In the genomic region with DNA sequence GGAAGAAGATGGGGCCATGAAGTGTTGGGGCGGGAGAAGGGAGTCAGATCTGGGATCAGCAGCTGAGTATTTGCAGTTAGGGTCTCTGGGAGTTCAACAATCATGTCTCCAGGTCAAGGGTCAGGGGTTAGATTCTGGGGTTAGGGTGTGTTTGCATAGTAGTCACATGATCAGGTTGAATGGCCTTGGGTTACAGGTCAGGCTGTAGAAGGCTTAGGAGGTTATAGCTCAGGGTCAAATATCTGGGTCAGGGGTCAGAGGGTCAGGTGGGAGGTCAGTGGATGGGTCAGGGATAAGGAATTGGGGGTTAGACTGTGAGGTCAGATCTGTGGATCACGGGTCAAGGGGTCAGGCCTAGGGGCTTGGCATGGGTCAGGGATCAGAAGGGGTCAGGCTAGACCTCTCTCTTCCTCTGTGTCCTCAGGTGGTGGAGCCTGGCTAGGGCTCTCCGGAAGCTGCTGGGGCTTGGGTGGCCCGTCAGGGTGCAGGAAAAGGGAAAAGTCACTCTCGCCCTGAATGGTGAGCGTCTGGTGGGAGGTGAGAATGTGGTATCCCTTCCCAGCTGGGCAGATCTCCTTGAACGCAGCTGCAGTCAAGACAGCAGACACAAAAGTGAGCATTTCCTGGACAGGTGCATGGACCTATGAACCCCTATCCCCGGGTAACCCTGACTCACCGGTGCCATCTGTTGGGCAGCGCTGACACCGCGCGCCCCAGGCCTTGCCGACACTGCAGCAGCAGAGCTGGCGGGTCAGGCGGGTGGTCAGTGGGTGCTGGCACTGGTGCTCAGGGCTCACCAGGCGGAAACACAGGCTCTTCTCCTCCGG, we compare ENCODE assay signal across 8 cellular contexts. TPM values are rescaled to one million over a fixed set of nuclear protein-coding genes. Genes with fewer than 3 reads are reported as not detected.
DNase-seq lines count a peak whose midpoint lies in the region; ATAC-seq and TF ChIP-seq lines count a peak whose summit lies in the region.

No MANE protein-coding gene starts in this region.

- TF ChIP-seq CTCF in GM12875 (IDR thresholded peaks at IDR 0.05; ENCODE audit: borderline replicate concordance, insufficient read depth, low read depth, low read length) = peak; percentile 86

- DNase-seq in A172 (ENCODE audit: low spot score) (peak; percentile 48), LoVo (ENCODE audit: low spot score) (peak; percentile 54), T-helper 17 cell (peak; percentile 44 to 61 (median 48)), cerebellar cortex (ENCODE audit: low spot score) (peak; percentile 44), myocyte (ENCODE audit: low read depth) (peak; percentile 61)

- peaks cover 5% of the 10 kb centered on the region for H3K36me3 Mint-ChIP-seq in T-helper 17 cell (ENCODE audit: low read depth)

- peak; percentile 48 for ATAC-seq in T-helper 17 cell
- ATAC-seq in HG03378 (IDR thresholded peaks at IDR 0.05; ENCODE audit: unreplicated experiment) = no peak
- ATAC-seq in GM19397 (IDR thresholded peaks at IDR 0.05; ENCODE audit: unreplicated experiment) = no peak

- H3K9me3 ChIP-seq in T-helper 17 cell (ENCODE audit: control insufficient read depth, low read length, poor library complexity, severe bottlenecking) = no peaks in the 10 kb centered on the region

- H3K27me3 Mint-ChIP-seq in T-helper 17 cell = no peaks in the 10 kb centered on the region

- peak overlapping the region; percentile 76 for H3K4me3 Mint-ChIP-seq in T-helper 17 cell

- no peak overlapping the region for H3K4me3 ChIP-seq in GM12875 (ENCODE audit: low read depth, low read length)

- peak overlapping the region; percentile 90 for H3K27ac Mint-ChIP-seq in T-helper 17 cell

- peaks cover 55% of the 10 kb centered on the region for H3K4me1 Mint-ChIP-seq in T-helper 17 cell

RNA-seq across cellular contexts. Expression of a gene that starts 6.4 kb away (rescaled TPM):
- total RNA-seq in A172 (2014; rRNA removed; shearing (Covaris generic)) = 13.2 and 25.6 TPM in 2 replicates
- total RNA-seq in T-helper 17 cell (100 to 1,000 TPM; 123 to 187 TPM), myocyte (26.4 and 27.5 TPM in 2 replicates)
- 15.2 TPM for polyA plus RNA-seq in myocyte (2012)

RNA-seq across cellular contexts. Expression of a gene that starts 18.5 kb away (rescaled TPM):
- 46.9 and 57.0 TPM in 2 replicates for total RNA-seq in A172 (2014; rRNA removed; shearing (Covaris generic))
- total RNA-seq in T-helper 17 cell (10 to 100 TPM; 30.3 to 39.0 TPM), myocyte (41.4 and 42.4 TPM in 2 replicates)
- 73.1 TPM for polyA plus RNA-seq in myocyte (2012)

RNA-seq across cellular contexts. Expression of a gene that starts 20.6 kb away (rescaled TPM):
- total RNA-seq in A172 (2014; rRNA removed; shearing (Covaris generic)) = 39.2 and 62.8 TPM in 2 replicates
- total RNA-seq in T-helper 17 cell (10 to 100 TPM; 41.2 to 44.4 TPM), myocyte (91.7 and 116 TPM in 2 replicates)
- 62.1 TPM for polyA plus RNA-seq in myocyte (2012)

RNA-seq across cellular contexts. Expression of a gene that starts 24.1 kb away (rescaled TPM):
- 50.1 and 83.3 TPM in 2 replicates for total RNA-seq in A172 (2014; rRNA removed; shearing (Covaris generic))
- total RNA-seq in T-helper 17 cell (100 to 1,000 TPM; 123 to 152 TPM), myocyte (591 and 791 TPM in 2 replicates)
- 145 TPM for polyA plus RNA-seq in myocyte (2012)

RNA-seq across cellular contexts. Expression of a gene that starts 26.9 kb away (rescaled TPM):
- 65.6 and 70.6 TPM in 2 replicates for total RNA-seq in A172 (2014; rRNA removed; shearing (Covaris generic))
- total RNA-seq in T-helper 17 cell (10 to 100 TPM; 56.6 to 61.7 TPM), myocyte (84.4 and 128 TPM in 2 replicates)
- polyA plus RNA-seq in myocyte (2012) = 94.5 TPM
